ENCODE assay signal across 8 cellular contexts in the genomic region with DNA sequence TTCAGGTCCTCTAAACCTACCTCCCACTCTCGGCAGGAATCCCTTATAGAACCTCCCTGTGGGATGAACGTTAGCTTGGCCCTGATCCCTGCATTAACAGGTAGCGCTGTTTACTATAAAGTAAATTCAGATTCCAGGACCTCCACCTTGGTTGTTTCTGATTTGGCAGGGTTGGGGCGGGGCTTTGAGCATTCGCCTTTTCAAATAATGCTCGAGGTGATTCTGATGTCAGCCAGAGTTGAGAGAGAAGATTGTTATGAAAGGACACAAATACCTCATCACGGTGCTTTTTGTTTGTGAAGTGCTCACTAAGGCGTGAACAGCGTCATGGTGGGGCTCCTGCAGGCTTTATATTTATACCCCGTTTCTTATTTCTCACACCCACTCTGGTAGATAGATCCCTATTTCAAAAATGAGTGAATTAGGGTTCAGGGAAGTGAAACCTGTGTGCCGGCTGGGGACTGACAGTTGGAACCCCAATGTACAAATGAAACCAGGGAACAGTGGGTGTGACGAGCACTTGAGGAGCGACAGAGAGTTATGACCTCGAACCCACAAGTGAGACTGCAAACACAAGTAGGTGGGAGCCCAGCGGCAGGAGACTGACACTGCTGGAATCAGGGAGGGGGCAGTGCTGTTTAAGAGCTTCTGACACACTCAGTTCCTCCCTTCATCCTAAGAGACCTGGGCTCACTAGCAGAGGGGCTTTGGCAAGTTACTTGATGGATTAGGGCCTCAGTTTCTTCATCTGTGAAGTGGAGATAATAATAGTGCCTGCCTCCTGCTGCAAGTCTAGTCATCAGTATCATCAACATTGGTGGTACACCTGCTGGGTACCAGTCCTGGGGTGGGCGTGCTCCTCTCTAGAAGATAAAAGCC. TPM values are rescaled to one million over a fixed set of nuclear protein-coding genes. Genes with fewer than 3 reads are reported as not detected.
DNase-seq lines count a peak whose midpoint lies in the region; ATAC-seq and TF ChIP-seq lines count a peak whose summit lies in the region.

No MANE protein-coding gene starts in this region.

- in situ Hi-C loops in GM13977 (cut with MboI; ENCODE audit: low pct_unique_long_range_greater_than_20kb, low sequenced_read_pairs, unreplicated experiment) = no loop called here

- peak in 1 of 2 donors; percentile 20 for TF ChIP-seq EP300 in tibial nerve (IDR thresholded peaks at IDR 0.05)

- peaks cover 0 to 2% of the 10 kb centered on the region in 2 donors for H3K27me3 ChIP-seq in tibial nerve

- H3K36me3 ChIP-seq in tibial nerve = no peaks in the 10 kb centered on the region

- no peak overlapping the region for H3K4me3 ChIP-seq in tibial nerve

- DNase-seq in GM13977 (ENCODE audit: low spot score) (peak; percentile 82), NAMALWA (ENCODE audit: low spot score) (peak; percentile 99), tibial nerve (ENCODE audit: low spot score in 2 of 2) (no peak), DMS 273 treated with DMSO at 0.1 percent for 48 hours (lab: John Stamatoyannopoulos, UW) (no peak), NCI-H1436 (lab: John Stamatoyannopoulos, UW) (no peak)
- peak; percentile 39 for DNase-seq in activated T-helper 9 cell treated with anti-CD3 and anti-CD28 coated beads, Interleukin-2, amount 50 U/mL, for 16 hours (ENCODE audit: low read depth)
- peak; percentile 38 to 53 for DNase-seq in stimulated activated CD4-positive, alpha-beta T cell treated with anti-CD3 and anti-CD28 coated beads, Interleukin-4, amount 100 ng/mL, for 48 hours (ENCODE audit: low read depth in 2 of 2)

- H3K27ac ChIP-seq in tibial nerve = peak overlapping the region in 2 of 4 donors; percentile 52 to 87

- no peak for TF ChIP-seq POLR2A in tibial nerve (IDR thresholded peaks at IDR 0.05)

- H3K9me3 ChIP-seq in tibial nerve = no peaks in the 10 kb centered on the region

- H3K4me1 ChIP-seq in tibial nerve = peaks cover 0 to 35% (median 13%) of the 10 kb centered on the region in 4 donors

- 72 to 74% methylated on average over 16 of the region's 16 CpGs for WGBS in tibial nerve, 2 donors

- ATAC-seq in GM21717 (IDR thresholded peaks at IDR 0.05; ENCODE audit: unreplicated experiment) = peak; percentile 73

- TF ChIP-seq CTCF in GM13977 (IDR thresholded peaks at IDR 0.05; ENCODE audit: extremely low read depth, insufficient read depth, missing control alignments) (peak; percentile 18), tibial nerve (IDR thresholded peaks at IDR 0.05) (no peak)

RNA-seq across cellular contexts. Expression of a gene that starts 14.3 kb away (rescaled TPM):
- 10 to 100 TPM; 21.3 to 38.5 (median 31.9) TPM for total RNA-seq in tibial nerve

Comparison
In these comparisons a context has a peak if more than half of its experiments do, and no peak if none do; other contexts are left out.
1. DNase-seq: peak in GM13977 (single experiment), NAMALWA (single experiment), activated T-helper 9 cell treated with anti-CD3 and anti-CD28 coated beads, Interleukin-2, amount 50 U/mL, for 16 hours (single experiment) and stimulated activated CD4-positive, alpha-beta T cell treated with anti-CD3 and anti-CD28 coated beads, Interleukin-4, amount 100 ng/mL, for 48 hours (2 of 2); none in tibial nerve (0 of 2), DMS 273 treated with DMSO at 0.1 percent for 48 hours (single experiment) and NCI-H1436 (single experiment).